In genomic region chr5:111584651-111585050, GRCh38 we compare ENCODE assay signal across 13 cellular contexts.
A peak's percentile ranks its signal among the peaks of the same experiment; 100 is the strongest.
DNase-seq lines count a peak whose midpoint lies in the region; ATAC-seq and TF ChIP-seq lines count a peak whose summit lies in the region.
"Had no signal": no experiment of that assay in that cellular context is flagged by ENCODE, and none has a peak within 500 bp of the region (broad histone marks: within the 10 kb centered on the region; RNA-seq: fewer than 3 reads in every experiment).

No MANE protein-coding gene starts in this region.

- TF ChIP-seq CTCF in HEK293 (tag by site-specific recombination; IDR thresholded peaks at IDR 0.05), result no peak

- H3K9me3 ChIP-seq in HEK293 (ENCODE audit: control insufficient read depth, insufficient read depth, low read depth, low read length), result no peaks in the 10 kb centered on the region
- H3K9me3 ChIP-seq: neutrophil had no signal

- no peaks in the 10 kb centered on the region for H3K4me1 ChIP-seq in HEK293 (ENCODE audit: control insufficient read depth, insufficient read depth, low read length)

- no peaks in the 10 kb centered on the region for H3K36me3 Mint-ChIP-seq in activated T-helper 17 cell treated with anti-CD3 and anti-CD28 coated beads, Interleukin-2, amount 50 U/mL, for 72 hours (ENCODE audit: low read depth)
- H3K36me3 Mint-ChIP-seq: brain had no signal

- no peak overlapping the region for H3K27ac Mint-ChIP-seq in activated T-helper 17 cell treated with anti-CD3 and anti-CD28 coated beads, Interleukin-2, amount 50 U/mL, for 72 hours
- H3K27ac Mint-ChIP-seq: brain had no signal

- no peaks in the 10 kb centered on the region for H3K36me3 ChIP-seq in HEK293 (ENCODE audit: control insufficient read depth in 2 of 2, insufficient read depth in 1 of 2, low read length in 2 of 2)
- H3K36me3 ChIP-seq: neutrophil had no signal

- H3K27ac ChIP-seq in HEK293 (ENCODE audit: extremely low read depth, low read depth, low read length), result no peak overlapping the region
- H3K27ac ChIP-seq: neutrophil had no signal

- CTCF ChIA-PET in HEK293 (lab: Yijun Ruan, JAX), result interaction anchor here (0.5 kb wide), 1 partner anchor 443 kb away, joined by 3 read pairs; no protein-coding TSS in a partner anchor

- ATAC-seq in activated T-helper 17 cell treated with anti-CD3 and anti-CD28 coated beads, Interleukin-2, amount 50 U/mL, for 72 hours (replicated peaks), result peak; percentile 73
- no peak for ATAC-seq in GM21515 (IDR thresholded peaks at IDR 0.05; ENCODE audit: unreplicated experiment)
- ATAC-seq in HG03460 (IDR thresholded peaks at IDR 0.05; ENCODE audit: unreplicated experiment), result no peak
- ATAC-seq in GM19324 (IDR thresholded peaks at IDR 0.05; ENCODE audit: low FRiP score, unreplicated experiment), result no peak

- H3K4me3 Mint-ChIP-seq in activated T-helper 17 cell treated with anti-CD3 and anti-CD28 coated beads, Interleukin-2, amount 50 U/mL, for 72 hours, result no peak overlapping the region
- H3K4me3 Mint-ChIP-seq: brain had no signal

- H3K9me3 Mint-ChIP-seq in activated T-helper 17 cell treated with anti-CD3 and anti-CD28 coated beads, Interleukin-2, amount 50 U/mL, for 72 hours, result peaks cover 4% of the 10 kb centered on the region

- POLR2A ChIA-PET in HEK293 (lab: Yijun Ruan, JAX), result no interaction called here

- peaks cover 29% of the 10 kb centered on the region for H3K27me3 Mint-ChIP-seq in activated T-helper 17 cell treated with anti-CD3 and anti-CD28 coated beads, Interleukin-2, amount 50 U/mL, for 72 hours

- no peak overlapping the region for H3K4me3 ChIP-seq in HEK293 (ENCODE audit: low read depth, low read length)

- in situ Hi-C loops in Caki2 (cut with HindIII; ENCODE audit: low pct_unique_long_range_greater_than_20kb, low sequenced_read_pairs), result no loop called here

- H3K4me1 Mint-ChIP-seq in activated T-helper 17 cell treated with anti-CD3 and anti-CD28 coated beads, Interleukin-2, amount 50 U/mL, for 72 hours, result no peaks in the 10 kb centered on the region
- H3K4me1 Mint-ChIP-seq: brain had no signal

- peak; percentile 65 for DNase-seq in Caki2 (ENCODE audit: low read depth)
- DNase-seq in iris pigment epithelial cell (ENCODE audit: low read depth), result peak; percentile 96
- no peak for DNase-seq in stimulated activated CD4-positive, alpha-beta T cell treated with anti-CD3 and anti-CD28 coated beads, Interleukin-4, amount 100 ng/mL, for 24 hours
- DNase-seq: activated CD4-positive, alpha-beta T cell treated with anti-CD3 and anti-CD28 coated beads for 1 hour; hypothalamus; stimulated activated CD4-positive, alpha-beta T cell treated with anti-CD3 and anti-CD28 coated beads, Interleukin-4, amount 100 ng/mL, for 4 hours had no signal

TF ChIP-seq in HEK293, 187 proteins besides CTCF, POLR2A, EP300 and RAD21:
- TF ChIP-seq YY2 (tag by site-specific recombination; IDR thresholded peaks at IDR 0.05), result no peak
- no peak for TF ChIP-seq ZBTB1 (tag by site-specific recombination; IDR thresholded peaks at IDR 0.05)
- TF ChIP-seq ZNF157 (tag by site-specific recombination; IDR thresholded peaks at IDR 0.05), result no peak
- TF ChIP-seq ZNF704 (tag by site-specific recombination; IDR thresholded peaks at IDR 0.05), result no peak
- TF ChIP-seq ZNF544 (tag by site-specific recombination; IDR thresholded peaks at IDR 0.05), result no peak
- TF ChIP-seq ZNF184 (tag by site-specific recombination; IDR thresholded peaks at IDR 0.05), result no peak
- no peak for TF ChIP-seq ZNF341 (tag by site-specific recombination; IDR thresholded peaks at IDR 0.05; ENCODE audit: low read depth)
- peak; percentile 8; the same call in 1 of the 2 replicates for TF ChIP-seq OSR2 (tag by site-specific recombination; IDR thresholded peaks at IDR 0.05)
- TF ChIP-seq ZNF148 (tag by site-specific recombination; IDR thresholded peaks at IDR 0.05; ENCODE audit: borderline replicate concordance), result no peak
- TF ChIP-seq ZNF629 (tag by site-specific recombination; IDR thresholded peaks at IDR 0.05), result no peak
- peak; percentile 30; the same call in 1 of the 2 replicates for TF ChIP-seq ZFHX2 (tag by site-specific recombination; conservative IDR thresholded peaks at IDR 0.05)
- no peak for TF ChIP-seq ZNF221 (tag by site-specific recombination; IDR thresholded peaks at IDR 0.05; ENCODE audit: borderline replicate concordance)
- TF ChIP-seq ZBTB48 (tag by site-specific recombination; IDR thresholded peaks at IDR 0.05), result no peak
- no peak for TF ChIP-seq ZNF26 (tag by site-specific recombination; IDR thresholded peaks at IDR 0.05)
- no peak for TF ChIP-seq MEIS1 (CRISPR knock-in tag; IDR thresholded peaks at IDR 0.05; ENCODE audit: borderline replicate concordance)
- TF ChIP-seq ZNF138 (tag by site-specific recombination; IDR thresholded peaks at IDR 0.05; ENCODE audit: borderline replicate concordance), result no peak
- TF ChIP-seq ZNF112 (tag by site-specific recombination; IDR thresholded peaks at IDR 0.05), result no peak
- no peak for TF ChIP-seq ZNF366 (tag by site-specific recombination; conservative IDR thresholded peaks at IDR 0.05)
- no peak for TF ChIP-seq ZSCAN18 (tag by site-specific recombination; IDR thresholded peaks at IDR 0.05)
- TF ChIP-seq ZNF473 (tag by site-specific recombination; IDR thresholded peaks at IDR 0.05), result no peak
- TF ChIP-seq ZNF211 (tag by site-specific recombination; IDR thresholded peaks at IDR 0.05; ENCODE audit: low read depth), result no peak
- TF ChIP-seq ATF2 (tag by site-specific recombination; IDR thresholded peaks at IDR 0.05; ENCODE audit: low read depth), result no peak
- peak; percentile 87 for TF ChIP-seq ZNF660 (tag by site-specific recombination; IDR thresholded peaks at IDR 0.05)
